8 cellular contexts compared by ENCODE assay signal in the genomic region with DNA sequence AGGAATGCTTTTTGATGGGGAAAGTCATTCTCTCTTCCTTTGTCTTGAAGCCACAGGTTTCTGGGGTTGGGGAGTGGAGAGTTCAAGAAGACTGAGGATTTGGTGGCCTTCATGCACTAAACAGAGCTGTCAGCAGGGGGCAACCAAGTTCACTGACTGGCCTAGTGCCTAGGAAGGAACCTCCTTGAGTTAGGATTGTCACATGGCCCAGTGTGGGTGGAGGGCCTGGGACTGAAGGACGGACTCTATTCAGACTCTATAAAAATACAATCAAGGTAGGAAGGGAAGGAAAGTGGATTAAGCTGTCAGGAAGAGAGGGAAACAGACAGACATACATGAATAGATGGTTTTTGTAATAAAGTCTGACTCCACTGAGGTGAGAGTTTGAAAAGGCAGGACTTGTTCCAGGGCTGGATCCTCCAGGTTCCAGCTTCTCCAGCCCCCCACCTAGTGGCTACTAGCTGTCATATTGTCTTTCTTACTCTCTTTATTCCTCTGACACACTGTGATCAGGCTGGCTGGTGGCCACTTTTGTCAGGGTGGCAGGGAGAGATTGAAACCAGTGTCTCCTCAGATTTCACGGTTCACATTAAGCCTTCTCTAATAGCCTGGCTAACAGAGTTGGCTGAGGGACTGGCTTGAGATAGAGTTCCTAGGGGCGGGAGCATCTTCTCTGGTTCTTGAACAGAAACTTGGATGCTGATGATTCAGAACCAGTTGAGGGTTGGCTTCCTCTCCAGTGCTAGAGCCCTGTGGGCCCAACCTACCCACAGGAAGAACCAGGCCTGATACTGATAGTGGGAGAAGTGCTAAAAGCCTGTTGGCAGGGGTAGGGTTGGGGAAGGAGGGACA. TPM values are rescaled to one million over a fixed set of nuclear protein-coding genes. Genes with fewer than 3 reads are reported as not detected.
A peak's percentile ranks its signal among the peaks of the same experiment; 100 is the strongest.
DNase-seq lines count a peak whose midpoint lies in the region; ATAC-seq and TF ChIP-seq lines count a peak whose summit lies in the region.

No MANE protein-coding gene starts in this region.

- H3K4me1 ChIP-seq in stomach smooth muscle (ENCODE audit: control insufficient read depth, insufficient read depth, low read length): peaks cover 45% of the 10 kb centered on the region

- H3K27me3 ChIP-seq in stomach smooth muscle (ENCODE audit: control insufficient read depth in 1 of 2, insufficient read depth in 2 of 2, low read length in 2 of 2): no peaks in the 10 kb centered on the region

- peak; percentile 74 for TF ChIP-seq CTCF in neural crest cell (conservative IDR thresholded peaks at IDR 0.05)

- peak overlapping the region; percentile 19 to 47 for H3K9ac ChIP-seq in stomach smooth muscle (ENCODE audit: low read length in 2 of 2)

- DNase-seq in DMS79 treated with DMSO at 0.1 percent for 48 hours (lab: John Stamatoyannopoulos, UW): peak; percentile 61
- peak in 74 of 76 experiments; percentile 23 to 95 (median 82) for DNase-seq in HUDEP-2 (lab: John Stamatoyannopoulos, UW; ENCODE audit: unreplicated experiment in 76 of 76)
- peak; percentile 81 for DNase-seq in RPMI8226
- peak; percentile 90 for DNase-seq in activated effector memory CD4-positive, alpha-beta T cell treated with anti-CD3 and anti-CD28 coated beads, Interleukin-2, amount 50 U/mL, for 16 hours
- peak; percentile 95 for DNase-seq in fibroblast of the conjunctiva (ENCODE audit: low read depth)
- peak; percentile 86 for DNase-seq in neural crest cell (ENCODE audit: low read depth, low spot score)

- H3K27me3 Mint-ChIP-seq in neural crest cell (ENCODE audit: low read depth): no peaks in the 10 kb centered on the region

- peaks cover 26% of the 10 kb centered on the region for H3K4me1 Mint-ChIP-seq in neural crest cell

- H3K36me3 ChIP-seq in stomach smooth muscle (ENCODE audit: control insufficient read depth in 2 of 2, insufficient read depth in 2 of 2, low read length in 2 of 2): peaks cover 0 to 9% of the 10 kb centered on the region in 2 donors

- H3K27ac Mint-ChIP-seq in neural crest cell (ENCODE audit: unreplicated experiment): peak overlapping the region; percentile 30

- peak overlapping the region in 1 of 2 donors; percentile 40 for H3K4me3 ChIP-seq in stomach smooth muscle (ENCODE audit: low read length in 2 of 2)

- H3K27ac ChIP-seq in stomach smooth muscle (ENCODE audit: low read length): peak overlapping the region; percentile 73

- peak overlapping the region; percentile 72 for H3K4me3 Mint-ChIP-seq in neural crest cell

- H3K9me3 ChIP-seq in stomach smooth muscle (ENCODE audit: control insufficient read depth in 2 of 2, low read length in 2 of 2): no peaks in the 10 kb centered on the region

- H3K9me3 Mint-ChIP-seq in neural crest cell: no peaks in the 10 kb centered on the region

- no peak for ATAC-seq in GM18502 (IDR thresholded peaks at IDR 0.05; ENCODE audit: poor library complexity, unreplicated experiment)

- peaks cover 18% of the 10 kb centered on the region for H3K36me3 Mint-ChIP-seq in neural crest cell (ENCODE audit: low read depth)

RNA-seq across cellular contexts. Expression of gene SH3BGRL3, which starts 4.1 kb away (rescaled TPM):
- 97.9 and 100 TPM in 2 replicates for total RNA-seq in neural crest cell

RNA-seq across cellular contexts. Expression of gene UBXN11, which starts 30.6 kb away (rescaled TPM):
- total RNA-seq in neural crest cell: 33.5 and 35.5 TPM in 2 replicates

RNA-seq across cellular contexts. Expression of gene CEP85, which starts 41.8 kb away (rescaled TPM):
- 46.6 and 48.0 TPM in 2 replicates for total RNA-seq in neural crest cell

RNA-seq across cellular contexts. Expression of gene CD52, which starts 42.0 kb away (rescaled TPM):
- not detected in 2 replicates for total RNA-seq in neural crest cell
